14 cellular contexts compared by ENCODE assay signal in genomic region chr3:65924762-65925161, GRCh38.
"Had no signal": no experiment of that assay in that cellular context is flagged by ENCODE, and none has a peak within 500 bp of the region (broad histone marks: within the 10 kb centered on the region; RNA-seq: fewer than 3 reads in every experiment).

No MANE protein-coding gene starts in this region.

- H3K27me3 ChIP-seq: ascending aorta, gastroesophageal sphincter, neural progenitor cell, pancreas had no signal

- H3K9ac ChIP-seq: neural progenitor cell had no signal

- H3K4me2 ChIP-seq: neural progenitor cell had no signal

- FAIRE-seq: pancreas had no signal

- H3K9me3 ChIP-seq: ascending aorta, gastroesophageal sphincter, pancreas had no signal

- H3K27ac ChIP-seq: ascending aorta, gastroesophageal sphincter, neural progenitor cell had no signal

- ATAC-seq: gastroesophageal sphincter; stimulated activated memory B cell treated with anti-CD40 and anti-IgM and Interleukin-4, amounts not matched to agents 10 μg/mL and 1 μg/mL and 100 μg/mL, for 72 hours had no signal

- H3K4me3 ChIP-seq: ascending aorta, gastroesophageal sphincter, neural progenitor cell, pancreas had no signal

- H2AFZ ChIP-seq: neural progenitor cell had no signal

- H3K4me1 ChIP-seq: ascending aorta, gastroesophageal sphincter had no signal

- H3K36me3 ChIP-seq: ascending aorta, gastroesophageal sphincter, neural progenitor cell, pancreas had no signal

- DNase-seq: activated CD4-positive, alpha-beta memory T cell treated with anti-CD3 and anti-CD28 coated beads for 36 hours; activated gamma-delta T cell; activated T-cell treated with anti-CD3 and anti-CD28 coated beads, Interleukin-2, amount 50 U/mL, for 48 hours; central memory CD4-positive, alpha-beta T cell; cortex of kidney; effector CD8-positive, alpha-beta T cell; retina; substantia nigra; SW 1271 had no signal
